8 cellular contexts compared by ENCODE assay signal in the genomic region with DNA sequence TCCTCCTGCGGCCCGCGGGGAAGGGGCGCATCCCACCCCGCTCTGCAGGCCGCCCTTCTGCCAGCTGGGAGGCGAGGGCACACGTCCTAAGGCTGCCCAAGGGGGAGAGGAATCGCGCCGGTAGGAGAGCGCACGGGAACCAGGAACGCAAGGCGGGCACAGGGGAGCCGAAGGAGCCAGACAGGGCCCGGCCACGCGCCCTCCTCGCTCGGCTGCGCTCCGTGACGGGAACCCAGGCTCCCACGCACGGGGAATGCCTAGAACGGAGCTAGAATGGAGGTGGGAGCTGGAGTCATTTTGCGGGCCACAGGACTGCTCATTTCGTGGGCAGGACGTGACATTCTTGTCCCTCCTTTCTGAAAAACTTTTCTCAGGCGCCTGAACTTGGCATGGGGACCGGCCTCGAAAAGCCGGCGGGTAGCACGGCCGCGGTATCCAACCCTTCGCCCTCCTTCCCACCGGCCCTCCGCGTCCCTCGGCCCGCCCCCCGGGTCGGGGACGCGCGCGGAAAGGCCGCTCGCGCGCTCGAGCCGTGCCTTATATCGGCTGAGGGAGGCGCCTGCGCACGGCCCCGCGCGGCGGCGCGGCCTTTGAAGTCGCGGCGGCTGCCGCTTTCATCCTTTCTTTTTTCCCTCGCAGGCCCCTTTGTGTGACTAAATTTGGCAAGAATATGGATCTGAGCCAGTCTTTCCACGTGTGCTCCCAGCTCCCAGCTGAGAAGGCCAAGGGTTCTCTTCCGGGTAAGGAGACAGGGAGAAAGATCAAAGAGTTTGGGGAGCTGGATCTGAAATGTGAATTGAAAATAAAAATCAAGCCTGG. TPM values are rescaled to one million over a fixed set of nuclear protein-coding genes. Genes with fewer than 3 reads are reported as not detected.
DNase-seq lines count a peak whose midpoint lies in the region; ATAC-seq and TF ChIP-seq lines count a peak whose summit lies in the region.

No MANE protein-coding gene starts in this region.

- TF ChIP-seq CTCF in Calu3 (IDR thresholded peaks at IDR 0.05; ENCODE audit: unreplicated experiment): no peak
- TF ChIP-seq CTCF in LNCaP clone FGC (IDR thresholded peaks at IDR 0.05; ENCODE audit: control insufficient read depth, extremely low read depth, insufficient read depth): no peak
- no peak for TF ChIP-seq CTCF in coronary artery (IDR thresholded peaks at IDR 0.05)
- TF ChIP-seq CTCF in right lobe of liver (IDR thresholded peaks at IDR 0.05): no peak

- H3K4me3 ChIP-seq in LNCaP clone FGC (ENCODE audit: low read depth, low read length) (peak overlapping the region; percentile 25), coronary artery (peak overlapping the region; percentile 77), right lobe of liver (peak overlapping the region; percentile 33 to 50 (median 42))

- H3K27me3 Mint-ChIP-seq in Calu3 (ENCODE audit: unreplicated experiment): peaks cover 57% of the 10 kb centered on the region

- H3K9me3 Mint-ChIP-seq in Calu3 (ENCODE audit: low read depth, unreplicated experiment): no peaks in the 10 kb centered on the region

- no peak for TF ChIP-seq POLR2A in right lobe of liver (IDR thresholded peaks at IDR 0.05)

- no peaks in the 10 kb centered on the region for H3K36me3 ChIP-seq in right lobe of liver

- no peaks in the 10 kb centered on the region for H3K9me3 ChIP-seq in right lobe of liver

- H3K36me3 Mint-ChIP-seq in Calu3 (ENCODE audit: insufficient read depth, unreplicated experiment): peaks cover 22% of the 10 kb centered on the region

- no peak overlapping the region for H3K27ac Mint-ChIP-seq in Calu3 (ENCODE audit: unreplicated experiment)

- peaks cover 10 to 44% of the 10 kb centered on the region in 2 donors for H3K27me3 ChIP-seq in right lobe of liver

- H3K4me1 Mint-ChIP-seq in Calu3 (ENCODE audit: low read depth, unreplicated experiment): peaks cover 12% of the 10 kb centered on the region

- CTCF ChIA-PET in Calu3 (lab: Charles Lee): interaction anchor here (0.8 kb wide), 1 partner anchor 144 kb away, joined by 3 read pairs; no protein-coding TSS in a partner anchor

- no TSS peak for BruUV-seq in Calu3 (replicated peaks; lab: Mats Ljungman, UMichigan)

- ATAC-seq in GM21619 (IDR thresholded peaks at IDR 0.05; ENCODE audit: unreplicated experiment) (peak; percentile 43), right lobe of liver (peak; percentile 60 to 70 (median 60))

- peaks cover 0 to 15% (median 6%) of the 10 kb centered on the region in 4 donors for H3K4me1 ChIP-seq in right lobe of liver

- intact Hi-C loops in Calu3 (cut with micrococcal nuclease; ENCODE audit: unreplicated experiment): no loop called here
- intact Hi-C loops in right lobe of liver (cut with DNase I): no loop called here

- no peak for DNase-seq in Calu3
- no peak for DNase-seq in LNCaP clone FGC (ENCODE audit: low read depth)
- peak; percentile 33 to 53 (median 46) for DNase-seq in activated CD4-positive, CD25-positive, alpha-beta regulatory T cell (lab: John Stamatoyannopoulos, UW)
- no peak for DNase-seq in coronary artery (ENCODE audit: low spot score)
- DNase-seq in right lobe of liver: peak in 2 of 3 donors; percentile 27 to 54
- peak; percentile 54 to 64 (median 58) for DNase-seq in stimulated activated CD4-positive, alpha-beta T cell treated with anti-CD3 and anti-CD28 coated beads, TNF-alpha, amount 100 ng/mL, for 4 hours (ENCODE audit: low read depth in 3 of 3)
- no peak for DNase-seq in hypothalamus (lab: John Stamatoyannopoulos, UW)

- H3K4me3 Mint-ChIP-seq in Calu3 (ENCODE audit: low read depth, unreplicated experiment): peak overlapping the region; percentile 64

- H3K27ac ChIP-seq in coronary artery: peak overlapping the region in 1 of 2 donors; percentile 41
- H3K27ac ChIP-seq in right lobe of liver: no peak overlapping the region

- WGBS in right lobe of liver (ENCODE audit: insufficient coverage, low coverage, low lambda C conversion rate, missing lambda C conversion rate): 2% methylated on average over 15 of the region's 73 CpGs

RNA-seq across cellular contexts. Expression of gene LEF1, which starts 4.3 kb away (rescaled TPM):
- total RNA-seq in Calu3 (2022) (0.42 TPM in 1 of 2 replicates, not detected in the other), right lobe of liver (under 1 TPM in 5 of 6 experiments, not detected in 1; 0.19 to 0.66 (median 0.42) TPM)

Comparison
In these comparisons a context has a peak if more than half of its experiments do, and no peak if none do; other contexts are left out.
1. DNase-seq: peak in activated CD4-positive, CD25-positive, alpha-beta regulatory T cell (4 of 4), right lobe of liver (2 of 3) and stimulated activated CD4-positive, alpha-beta T cell treated with anti-CD3 and anti-CD28 coated beads, TNF-alpha, amount 100 ng/mL, for 4 hours (3 of 3); none in Calu3 (single experiment), LNCaP clone FGC (single experiment), coronary artery (single experiment) and hypothalamus (0 of 51).
2. H3K4me3 ChIP-seq: peak in every context shown above with its lines; median percentile 77 in coronary artery; 42 in right lobe of liver; 25 in LNCaP clone FGC.